ENCODE assay signal across 1 cellular context in the genomic region with DNA sequence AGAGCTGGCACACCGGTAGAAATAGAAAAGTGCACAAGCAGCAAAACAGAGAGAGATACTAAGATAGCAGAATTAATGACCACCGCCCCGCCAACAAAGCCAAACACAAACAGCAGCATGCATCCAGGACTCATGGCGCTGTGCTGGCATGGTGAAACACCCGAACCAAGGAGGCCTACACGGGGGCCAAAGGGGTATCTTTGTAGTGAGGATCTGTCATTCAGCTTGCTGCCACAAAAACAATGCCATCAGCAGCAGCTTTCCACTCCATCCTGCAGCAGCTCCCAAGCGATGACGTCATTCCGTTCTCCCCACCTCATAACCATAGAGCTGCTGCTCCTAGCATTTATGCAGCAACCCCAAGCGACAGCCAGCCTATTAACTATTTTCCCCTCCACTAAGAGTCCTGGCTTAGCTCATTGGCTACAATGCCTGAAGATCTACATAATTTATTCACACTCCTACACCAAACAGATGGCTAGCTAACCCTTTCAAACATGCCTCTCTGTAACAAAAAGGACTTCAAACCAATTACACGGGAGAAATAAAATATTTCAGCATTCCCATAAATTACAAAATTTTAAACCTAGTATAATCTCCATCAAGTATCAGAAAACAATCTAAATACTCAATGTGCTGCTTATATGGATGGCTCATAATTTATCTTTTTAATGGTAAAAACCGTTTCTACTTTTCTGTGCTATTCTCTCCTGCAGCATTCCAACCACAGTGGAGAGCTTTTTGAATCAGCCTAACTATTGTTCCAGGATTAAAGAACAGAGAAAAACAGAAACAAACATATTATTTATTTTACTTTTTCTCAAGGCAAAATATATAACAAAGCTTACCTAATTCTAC.
A peak's percentile ranks its signal among the peaks of the same experiment; 100 is the strongest.
TF ChIP-seq lines count a peak whose summit lies in the region.

No MANE protein-coding gene starts in this region.

TF ChIP-seq in HEK293, 187 proteins besides CTCF, POLR2A, EP300 and RAD21 (continued from another document and continues in another):
- TF ChIP-seq ZNF266 (tag by site-specific recombination; IDR thresholded peaks at IDR 0.05; ENCODE audit: low read depth) (no peak), ZFP41 (tag by site-specific recombination; IDR thresholded peaks at IDR 0.05; ENCODE audit: borderline replicate concordance) (no peak), ZNF324 (tag by site-specific recombination; IDR thresholded peaks at IDR 0.05) (peak; percentile 95), ZNF558 (tag by site-specific recombination; IDR thresholded peaks at IDR 0.05) (peak; percentile 90), ZNF629 (tag by site-specific recombination; IDR thresholded peaks at IDR 0.05) (peak; percentile 100), ZNF777 (tag by site-specific recombination; IDR thresholded peaks at IDR 0.05; ENCODE audit: borderline replicate concordance) (no peak), ZNF140 (tag by site-specific recombination; IDR thresholded peaks at IDR 0.05) (no peak), ZNF404 (tag by site-specific recombination; IDR thresholded peaks at IDR 0.05) (no peak; the same call in 1 of the 2 replicates), ZNF701 (tag by site-specific recombination; IDR thresholded peaks at IDR 0.05) (no peak), ZNF548 (tag by site-specific recombination; IDR thresholded peaks at IDR 0.05) (peak; percentile 26; the same call in 1 of the 2 replicates), ZNF354C (tag by site-specific recombination; IDR thresholded peaks at IDR 0.05; ENCODE audit: borderline replicate concordance, low read depth) (no peak), ZNF221 (tag by site-specific recombination; IDR thresholded peaks at IDR 0.05; ENCODE audit: borderline replicate concordance) (no peak), KLF7 (tag by site-specific recombination; IDR thresholded peaks at IDR 0.05; ENCODE audit: borderline replicate concordance) (no peak), SP7 (tag by site-specific recombination; IDR thresholded peaks at IDR 0.05) (peak; percentile 97), ZBTB20 (tag by site-specific recombination; IDR thresholded peaks at IDR 0.05) (peak; percentile 96), ZNF596 (tag by site-specific recombination; IDR thresholded peaks at IDR 0.05) (no peak), OVOL3 (tag by site-specific recombination; IDR thresholded peaks at IDR 0.05) (no peak), YY1 (tag by site-specific recombination; IDR thresholded peaks at IDR 0.05) (no peak), ZNF416 (tag by site-specific recombination; IDR thresholded peaks at IDR 0.05) (no peak), ZNF626 (tag by site-specific recombination; IDR thresholded peaks at IDR 0.05) (no peak), ZBTB21 (tag by site-specific recombination; IDR thresholded peaks at IDR 0.05) (peak; percentile 99), ZBTB48 (tag by site-specific recombination; IDR thresholded peaks at IDR 0.05) (no peak), BCL11B (tag by site-specific recombination; IDR thresholded peaks at IDR 0.05; ENCODE audit: low read depth) (no peak), GFI1B (tag by site-specific recombination; IDR thresholded peaks at IDR 0.05) (peak; percentile 33; the same call in 1 of the 2 replicates), OSR2 (tag by site-specific recombination; IDR thresholded peaks at IDR 0.05) (peak; percentile 71), ZNF549 (tag by site-specific recombination; IDR thresholded peaks at IDR 0.05) (no peak)
- TF ChIP-seq, protein P1, sequence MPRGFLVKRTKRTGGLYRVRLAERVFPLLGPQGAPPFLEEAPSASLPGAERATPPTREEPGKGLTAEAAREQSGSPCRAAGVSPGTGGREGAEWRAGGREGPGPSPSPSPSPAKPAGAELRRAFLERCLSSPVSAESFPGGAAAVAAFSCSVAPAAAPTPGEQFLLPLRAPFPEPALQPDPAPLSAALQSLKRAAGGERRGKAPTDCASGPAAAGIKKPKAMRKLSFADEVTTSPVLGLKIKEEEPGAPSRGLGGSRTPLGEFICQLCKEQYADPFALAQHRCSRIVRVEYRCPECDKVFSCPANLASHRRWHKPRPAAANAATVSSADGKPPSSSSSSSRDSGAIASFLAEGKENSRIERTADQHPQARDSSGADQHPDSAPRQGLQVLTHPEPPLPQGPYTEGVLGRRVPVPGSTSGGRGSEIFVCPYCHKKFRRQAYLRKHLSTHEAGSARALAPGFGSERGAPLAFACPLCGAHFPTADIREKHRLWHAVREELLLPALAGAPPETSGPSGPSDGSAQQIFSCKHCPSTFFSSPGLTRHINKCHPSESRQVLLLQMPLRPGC (tag by site-specific recombination; IDR thresholded peaks at IDR 0.05): peak; percentile 91; the same call in 1 of the 2 replicates
- TF ChIP-seq, protein P2, sequence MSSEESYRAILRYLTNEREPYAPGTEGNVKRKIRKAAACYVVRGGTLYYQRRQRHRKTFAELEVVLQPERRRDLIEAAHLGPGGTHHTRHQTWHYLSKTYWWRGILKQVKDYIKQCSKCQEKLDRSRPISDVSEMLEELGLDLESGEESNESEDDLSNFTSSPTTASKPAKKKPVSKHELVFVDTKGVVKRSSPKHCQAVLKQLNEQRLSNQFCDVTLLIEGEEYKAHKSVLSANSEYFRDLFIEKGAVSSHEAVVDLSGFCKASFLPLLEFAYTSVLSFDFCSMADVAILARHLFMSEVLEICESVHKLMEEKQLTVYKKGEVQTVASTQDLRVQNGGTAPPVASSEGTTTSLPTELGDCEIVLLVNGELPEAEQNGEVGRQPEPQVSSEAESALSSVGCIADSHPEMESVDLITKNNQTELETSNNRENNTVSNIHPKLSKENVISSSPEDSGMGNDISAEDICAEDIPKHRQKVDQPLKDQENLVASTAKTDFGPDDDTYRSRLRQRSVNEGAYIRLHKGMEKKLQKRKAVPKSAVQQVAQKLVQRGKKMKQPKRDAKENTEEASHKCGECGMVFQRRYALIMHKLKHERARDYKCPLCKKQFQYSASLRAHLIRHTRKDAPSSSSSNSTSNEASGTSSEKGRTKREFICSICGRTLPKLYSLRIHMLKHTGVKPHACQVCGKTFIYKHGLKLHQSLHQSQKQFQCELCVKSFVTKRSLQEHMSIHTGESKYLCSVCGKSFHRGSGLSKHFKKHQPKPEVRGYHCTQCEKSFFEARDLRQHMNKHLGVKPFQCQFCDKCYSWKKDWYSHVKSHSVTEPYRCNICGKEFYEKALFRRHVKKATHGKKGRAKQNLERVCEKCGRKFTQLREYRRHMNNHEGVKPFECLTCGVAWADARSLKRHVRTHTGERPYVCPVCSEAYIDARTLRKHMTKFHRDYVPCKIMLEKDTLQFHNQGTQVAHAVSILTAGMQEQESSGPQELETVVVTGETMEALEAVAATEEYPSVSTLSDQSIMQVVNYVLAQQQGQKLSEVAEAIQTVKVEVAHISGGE (tag by site-specific recombination; conservative IDR thresholded peaks at IDR 0.05; ENCODE audit: low read depth): peak; percentile 48; the same call in 1 of the 2 replicates
- TF ChIP-seq, protein P3, sequence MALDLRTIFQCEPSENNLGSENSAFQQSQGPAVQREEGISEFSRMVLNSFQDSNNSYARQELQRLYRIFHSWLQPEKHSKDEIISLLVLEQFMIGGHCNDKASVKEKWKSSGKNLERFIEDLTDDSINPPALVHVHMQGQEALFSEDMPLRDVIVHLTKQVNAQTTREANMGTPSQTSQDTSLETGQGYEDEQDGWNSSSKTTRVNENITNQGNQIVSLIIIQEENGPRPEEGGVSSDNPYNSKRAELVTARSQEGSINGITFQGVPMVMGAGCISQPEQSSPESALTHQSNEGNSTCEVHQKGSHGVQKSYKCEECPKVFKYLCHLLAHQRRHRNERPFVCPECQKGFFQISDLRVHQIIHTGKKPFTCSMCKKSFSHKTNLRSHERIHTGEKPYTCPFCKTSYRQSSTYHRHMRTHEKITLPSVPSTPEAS (tag by site-specific recombination; IDR thresholded peaks at IDR 0.05): peak; percentile 64; the same call in 1 of the 2 replicates
- TF ChIP-seq, protein P4, sequence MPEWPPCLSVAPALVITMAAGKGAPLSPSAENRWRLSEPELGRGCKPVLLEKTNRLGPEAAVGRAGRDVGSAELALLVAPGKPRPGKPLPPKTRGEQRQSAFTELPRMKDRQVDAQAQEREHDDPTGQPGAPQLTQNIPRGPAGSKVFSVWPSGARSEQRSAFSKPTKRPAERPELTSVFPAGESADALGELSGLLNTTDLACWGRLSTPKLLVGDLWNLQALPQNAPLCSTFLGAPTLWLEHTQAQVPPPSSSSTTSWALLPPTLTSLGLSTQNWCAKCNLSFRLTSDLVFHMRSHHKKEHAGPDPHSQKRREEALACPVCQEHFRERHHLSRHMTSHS (tag by site-specific recombination; IDR thresholded peaks at IDR 0.05): no peak
- TF ChIP-seq, protein P5, sequence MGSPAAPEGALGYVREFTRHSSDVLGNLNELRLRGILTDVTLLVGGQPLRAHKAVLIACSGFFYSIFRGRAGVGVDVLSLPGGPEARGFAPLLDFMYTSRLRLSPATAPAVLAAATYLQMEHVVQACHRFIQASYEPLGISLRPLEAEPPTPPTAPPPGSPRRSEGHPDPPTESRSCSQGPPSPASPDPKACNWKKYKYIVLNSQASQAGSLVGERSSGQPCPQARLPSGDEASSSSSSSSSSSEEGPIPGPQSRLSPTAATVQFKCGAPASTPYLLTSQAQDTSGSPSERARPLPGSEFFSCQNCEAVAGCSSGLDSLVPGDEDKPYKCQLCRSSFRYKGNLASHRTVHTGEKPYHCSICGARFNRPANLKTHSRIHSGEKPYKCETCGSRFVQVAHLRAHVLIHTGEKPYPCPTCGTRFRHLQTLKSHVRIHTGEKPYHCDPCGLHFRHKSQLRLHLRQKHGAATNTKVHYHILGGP (tag by site-specific recombination; IDR thresholded peaks at IDR 0.05): no peak
- TF ChIP-seq, protein P6, sequence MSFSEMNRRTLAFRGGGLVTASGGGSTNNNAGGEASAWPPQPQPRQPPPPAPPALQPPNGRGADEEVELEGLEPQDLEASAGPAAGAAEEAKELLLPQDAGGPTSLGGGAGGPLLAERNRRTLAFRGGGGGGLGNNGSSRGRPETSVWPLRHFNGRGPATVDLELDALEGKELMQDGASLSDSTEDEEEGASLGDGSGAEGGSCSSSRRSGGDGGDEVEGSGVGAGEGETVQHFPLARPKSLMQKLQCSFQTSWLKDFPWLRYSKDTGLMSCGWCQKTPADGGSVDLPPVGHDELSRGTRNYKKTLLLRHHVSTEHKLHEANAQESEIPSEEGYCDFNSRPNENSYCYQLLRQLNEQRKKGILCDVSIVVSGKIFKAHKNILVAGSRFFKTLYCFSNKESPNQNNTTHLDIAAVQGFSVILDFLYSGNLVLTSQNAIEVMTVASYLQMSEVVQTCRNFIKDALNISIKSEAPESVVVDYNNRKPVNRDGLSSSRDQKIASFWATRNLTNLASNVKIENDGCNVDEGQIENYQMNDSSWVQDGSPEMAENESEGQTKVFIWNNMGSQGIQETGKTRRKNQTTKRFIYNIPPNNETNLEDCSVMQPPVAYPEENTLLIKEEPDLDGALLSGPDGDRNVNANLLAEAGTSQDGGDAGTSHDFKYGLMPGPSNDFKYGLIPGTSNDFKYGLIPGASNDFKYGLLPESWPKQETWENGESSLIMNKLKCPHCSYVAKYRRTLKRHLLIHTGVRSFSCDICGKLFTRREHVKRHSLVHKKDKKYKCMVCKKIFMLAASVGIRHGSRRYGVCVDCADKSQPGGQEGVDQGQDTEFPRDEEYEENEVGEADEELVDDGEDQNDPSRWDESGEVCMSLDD (tag by site-specific recombination; IDR thresholded peaks at IDR 0.05): peak; percentile 97
- TF ChIP-seq, protein P7, sequence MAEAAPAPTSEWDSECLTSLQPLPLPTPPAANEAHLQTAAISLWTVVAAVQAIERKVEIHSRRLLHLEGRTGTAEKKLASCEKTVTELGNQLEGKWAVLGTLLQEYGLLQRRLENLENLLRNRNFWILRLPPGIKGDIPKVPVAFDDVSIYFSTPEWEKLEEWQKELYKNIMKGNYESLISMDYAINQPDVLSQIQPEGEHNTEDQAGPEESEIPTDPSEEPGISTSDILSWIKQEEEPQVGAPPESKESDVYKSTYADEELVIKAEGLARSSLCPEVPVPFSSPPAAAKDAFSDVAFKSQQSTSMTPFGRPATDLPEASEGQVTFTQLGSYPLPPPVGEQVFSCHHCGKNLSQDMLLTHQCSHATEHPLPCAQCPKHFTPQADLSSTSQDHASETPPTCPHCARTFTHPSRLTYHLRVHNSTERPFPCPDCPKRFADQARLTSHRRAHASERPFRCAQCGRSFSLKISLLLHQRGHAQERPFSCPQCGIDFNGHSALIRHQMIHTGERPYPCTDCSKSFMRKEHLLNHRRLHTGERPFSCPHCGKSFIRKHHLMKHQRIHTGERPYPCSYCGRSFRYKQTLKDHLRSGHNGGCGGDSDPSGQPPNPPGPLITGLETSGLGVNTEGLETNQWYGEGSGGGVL (tag by site-specific recombination; IDR thresholded peaks at IDR 0.05): no peak; the same call in 1 of the 2 replicates
- TF ChIP-seq, protein P8, sequence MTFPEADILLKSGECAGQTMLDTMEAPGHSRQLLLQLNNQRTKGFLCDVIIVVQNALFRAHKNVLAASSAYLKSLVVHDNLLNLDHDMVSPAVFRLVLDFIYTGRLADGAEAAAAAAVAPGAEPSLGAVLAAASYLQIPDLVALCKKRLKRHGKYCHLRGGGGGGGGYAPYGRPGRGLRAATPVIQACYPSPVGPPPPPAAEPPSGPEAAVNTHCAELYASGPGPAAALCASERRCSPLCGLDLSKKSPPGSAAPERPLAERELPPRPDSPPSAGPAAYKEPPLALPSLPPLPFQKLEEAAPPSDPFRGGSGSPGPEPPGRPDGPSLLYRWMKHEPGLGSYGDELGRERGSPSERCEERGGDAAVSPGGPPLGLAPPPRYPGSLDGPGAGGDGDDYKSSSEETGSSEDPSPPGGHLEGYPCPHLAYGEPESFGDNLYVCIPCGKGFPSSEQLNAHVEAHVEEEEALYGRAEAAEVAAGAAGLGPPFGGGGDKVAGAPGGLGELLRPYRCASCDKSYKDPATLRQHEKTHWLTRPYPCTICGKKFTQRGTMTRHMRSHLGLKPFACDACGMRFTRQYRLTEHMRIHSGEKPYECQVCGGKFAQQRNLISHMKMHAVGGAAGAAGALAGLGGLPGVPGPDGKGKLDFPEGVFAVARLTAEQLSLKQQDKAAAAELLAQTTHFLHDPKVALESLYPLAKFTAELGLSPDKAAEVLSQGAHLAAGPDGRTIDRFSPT (tag by site-specific recombination; IDR thresholded peaks at IDR 0.05): 0 out of 2 replicates have a peak, but pooled peaks have one; percentile 42
- TF ChIP-seq, protein P9, sequence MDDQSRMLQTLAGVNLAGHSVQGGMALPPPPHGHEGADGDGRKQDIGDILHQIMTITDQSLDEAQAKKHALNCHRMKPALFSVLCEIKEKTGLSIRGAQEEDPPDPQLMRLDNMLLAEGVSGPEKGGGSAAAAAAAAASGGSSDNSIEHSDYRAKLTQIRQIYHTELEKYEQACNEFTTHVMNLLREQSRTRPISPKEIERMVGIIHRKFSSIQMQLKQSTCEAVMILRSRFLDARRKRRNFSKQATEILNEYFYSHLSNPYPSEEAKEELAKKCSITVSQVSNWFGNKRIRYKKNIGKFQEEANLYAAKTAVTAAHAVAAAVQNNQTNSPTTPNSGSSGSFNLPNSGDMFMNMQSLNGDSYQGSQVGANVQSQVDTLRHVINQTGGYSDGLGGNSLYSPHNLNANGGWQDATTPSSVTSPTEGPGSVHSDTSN (CRISPR knock-in tag; IDR thresholded peaks at IDR 0.05): no peak
